ENCODE assay signal across 16 cellular contexts in the genomic region with DNA sequence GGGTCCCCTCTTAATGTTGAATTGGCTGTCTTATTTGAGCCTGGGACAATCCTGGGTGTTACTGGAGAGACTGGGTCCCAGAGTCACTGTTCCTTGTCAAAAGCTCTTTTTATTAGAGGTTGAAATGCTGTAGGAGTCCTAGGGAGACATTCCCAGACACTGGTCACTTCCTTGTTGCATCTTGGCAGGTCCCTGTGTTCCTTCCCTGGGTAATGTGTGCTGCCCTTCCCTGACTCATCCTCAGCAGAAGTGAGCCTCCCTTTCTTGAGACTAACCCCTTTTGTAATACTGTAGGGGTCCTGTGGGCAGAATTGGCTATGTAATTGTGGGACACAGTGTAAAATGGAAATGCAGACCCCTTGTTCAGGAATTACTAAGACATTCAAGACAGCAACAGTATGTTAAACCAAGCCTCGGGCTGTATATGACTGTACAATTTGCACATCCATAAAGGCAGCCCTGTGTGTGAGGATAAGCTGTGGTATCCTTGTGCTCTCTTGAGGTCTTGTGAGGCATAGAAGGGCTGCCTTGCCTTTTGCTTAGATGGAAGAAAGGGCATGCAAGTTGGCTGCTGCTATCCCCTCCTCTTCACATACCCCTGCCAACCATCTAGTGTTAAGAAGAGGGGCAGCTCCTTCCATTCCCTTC. TPM values are rescaled to one million over a fixed set of nuclear protein-coding genes. Genes with fewer than 3 reads are reported as not detected.
DNase-seq lines count a peak whose midpoint lies in the region; ATAC-seq, FAIRE-seq and TF ChIP-seq lines count a peak whose summit lies in the region.
"Had no signal": no experiment of that assay in that cellular context is flagged by ENCODE, and none has a peak within 500 bp of the region (broad histone marks: within the 10 kb centered on the region; RNA-seq: fewer than 3 reads in every experiment).

No MANE protein-coding gene starts in this region.

- no TSS peak for BruUV-seq in Panc1 (replicated peaks; lab: Mats Ljungman, UMichigan)

- H3K4me3 ChIP-seq in Panc1 (ENCODE audit: low read depth in 2 of 2, low read length in 2 of 2) (no peak overlapping the region), fibroblast of lung (replicated peaks in 1 of 4; ENCODE audit: control extremely low read depth in 1 of 4, insufficient read depth in 1 of 4, low read depth in 3 of 4, low read length in 4 of 4) (no peak overlapping the region)

- CTCF ChIA-PET in Panc1 (lab: Charles Lee): no interaction called here

- in situ Hi-C loops in Panc1 (cut with HindIII; ENCODE audit: low pct_unique_long_range_greater_than_20kb, low sequenced_read_pairs) (no loop called here), GM13976 (cut with MboI; ENCODE audit: low sequenced_read_pairs, unreplicated experiment) (no loop called here)

- H3K27ac Mint-ChIP-seq in stimulated activated effector memory CD8-positive, alpha-beta T cell treated with anti-CD3 and anti-CD28 coated beads, Interleukin-12 subunit alpha, Interleukin-12 subunit beta, amount 100 ng/mL, for 72 hours: no peak overlapping the region
- H3K27ac Mint-ChIP-seq: CD8-positive, alpha-beta memory T cell had no signal

- no peaks in the 10 kb centered on the region for H3K9me3 Mint-ChIP-seq in stimulated activated effector memory CD8-positive, alpha-beta T cell treated with anti-CD3 and anti-CD28 coated beads, Interleukin-12 subunit alpha, Interleukin-12 subunit beta, amount 100 ng/mL, for 72 hours
- H3K9me3 Mint-ChIP-seq: CD8-positive, alpha-beta memory T cell had no signal

- no peak overlapping the region for H2AFZ ChIP-seq in fibroblast of lung (ENCODE audit: low read length)

- H3K36me3 ChIP-seq in Panc1 (ENCODE audit: control insufficient read depth, insufficient read depth, low read length) (no peaks in the 10 kb centered on the region), fibroblast of lung (ENCODE audit: control insufficient read depth, insufficient read depth, low read length) (no peaks in the 10 kb centered on the region)

- H3K4me1 ChIP-seq in Panc1 (ENCODE audit: control insufficient read depth, insufficient read depth, low read length): peaks cover 21% of the 10 kb centered on the region
- H3K4me1 ChIP-seq in fibroblast of lung (ENCODE audit: control insufficient read depth, extremely low read depth, insufficient read depth, low read length): peaks cover 15% of the 10 kb centered on the region

- H3K36me3 Mint-ChIP-seq in stimulated activated effector memory CD8-positive, alpha-beta T cell treated with anti-CD3 and anti-CD28 coated beads, Interleukin-12 subunit alpha, Interleukin-12 subunit beta, amount 100 ng/mL, for 72 hours: no peaks in the 10 kb centered on the region
- H3K36me3 Mint-ChIP-seq: CD8-positive, alpha-beta memory T cell had no signal

- 0 out of 2 replicates have a peak, but pooled peaks have one; percentile 7 for TF ChIP-seq CTCF in Panc1 (IDR thresholded peaks at IDR 0.05)
- TF ChIP-seq CTCF in fibroblast of lung (conservative IDR thresholded peaks at IDR 0.05 in 1 of 2, IDR thresholded peaks at IDR 0.05 in 1 of 2; ENCODE audit: low read depth in 1 of 2, low read length in 2 of 2): no peak
- no peak for TF ChIP-seq CTCF in GM13976 (IDR thresholded peaks at IDR 0.05; ENCODE audit: borderline replicate concordance, control extremely low read depth, extremely low read depth, insufficient read depth, missing control alignments)

- DNase-seq in GM03348 (ENCODE audit: low spot score) (peak; percentile 25), Panc1 (ENCODE audit: low read depth, low spot score) (no peak), fibroblast of lung (ENCODE audit: low read depth in 2 of 2) (peak in 1 of 2 donors; percentile 48), GM13976 (ENCODE audit: low spot score) (no peak), GM19239 (ENCODE audit: insufficient read length, low spot score) (no peak)
- no peak for DNase-seq in stimulated activated effector memory CD8-positive, alpha-beta T cell treated with anti-CD3 and anti-CD28 coated beads, Interleukin-12 subunit alpha, Interleukin-12 subunit beta, amount 100 ng/mL, for 72 hours (ENCODE audit: low spot score in 2 of 2)
- DNase-seq in central memory CD4-positive, alpha-beta T cell: no peak
- DNase-seq: CD8-positive, alpha-beta memory T cell; DND-41; KBM-7; NCI-H1092; NCI-H226; NCI-H526; NK-92 treated with Interleukin-12 subunit alpha and Interleukin-12 subunit beta, amount 100 ng/mL, for 24 hours had no signal

- no peak for FAIRE-seq in GM19239 (lab: Jason Lieb, UNC)
- FAIRE-seq: GM18507 had no signal

- POLR2A ChIA-PET in Panc1 (lab: Charles Lee): no interaction called here

- no peak; the same call in 1 of the 2 replicates for ATAC-seq in Panc1
- ATAC-seq in stimulated activated effector memory CD8-positive, alpha-beta T cell treated with anti-CD3 and anti-CD28 coated beads, Interleukin-12 subunit alpha, Interleukin-12 subunit beta, amount 100 ng/mL, for 72 hours: peak; percentile 31

- no peaks in the 10 kb centered on the region for H4K20me1 ChIP-seq in fibroblast of lung (ENCODE audit: control insufficient read depth, extremely low read depth, insufficient read depth, low read length)

- H3K9me3 ChIP-seq in Panc1 (ENCODE audit: control insufficient read depth, insufficient read depth, low read depth, low read length) (no peaks in the 10 kb centered on the region), fibroblast of lung (ENCODE audit: control insufficient read depth, insufficient read depth, low read depth, low read length) (no peaks in the 10 kb centered on the region)

- H3K27me3 ChIP-seq in Panc1 (ENCODE audit: control insufficient read depth, insufficient read depth, low read length): no peaks in the 10 kb centered on the region
- H3K27me3 ChIP-seq in fibroblast of lung (ENCODE audit: control insufficient read depth, insufficient read depth, low read length): no peaks in the 10 kb centered on the region

- no peak overlapping the region for H3K9ac ChIP-seq in fibroblast of lung (ENCODE audit: insufficient read depth, low read length)

- intact Hi-C loops in Panc1 (cut with micrococcal nuclease; ENCODE audit: unreplicated experiment): no loop called here

- no peak overlapping the region for H3K4me3 Mint-ChIP-seq in stimulated activated effector memory CD8-positive, alpha-beta T cell treated with anti-CD3 and anti-CD28 coated beads, Interleukin-12 subunit alpha, Interleukin-12 subunit beta, amount 100 ng/mL, for 72 hours
- H3K4me3 Mint-ChIP-seq: CD8-positive, alpha-beta memory T cell had no signal

- no peak overlapping the region for H3K4me2 ChIP-seq in fibroblast of lung (ENCODE audit: extremely low read depth, insufficient read depth, low read length)

- peaks cover 2% of the 10 kb centered on the region for H3K79me2 ChIP-seq in fibroblast of lung (ENCODE audit: control insufficient read depth, insufficient read depth, low read length)

- H3K27ac ChIP-seq in Panc1 (ENCODE audit: low read length) (peak overlapping the region; percentile 34; the same call in 1 of the 2 replicates), fibroblast of lung (ENCODE audit: insufficient read depth, low read length) (peak overlapping the region; percentile 43)
- H3K27ac ChIP-seq: HL-60 had no signal

- peaks cover 5% of the 10 kb centered on the region for H3K4me1 Mint-ChIP-seq in stimulated activated effector memory CD8-positive, alpha-beta T cell treated with anti-CD3 and anti-CD28 coated beads, Interleukin-12 subunit alpha, Interleukin-12 subunit beta, amount 100 ng/mL, for 72 hours
- H3K4me1 Mint-ChIP-seq: CD8-positive, alpha-beta memory T cell had no signal

RNA-seq across cellular contexts. Expression of a gene that starts 53.5 kb away (rescaled TPM):
- total RNA-seq in Panc1 (2021; ENCODE audit: unreplicated experiment) (9.5 TPM), fibroblast of lung (3.1 and 14.0 TPM in 2 replicates)
- polyA plus RNA-seq in Panc1 (2012; ENCODE audit: insufficient read length): 6.0 TPM
- 3.8 and 5.1 TPM in 2 replicates for polyA plus RNA-seq in fibroblast of lung
- polyA plus RNA-seq in fibroblast of lung (2012): 2.8 and 4.1 TPM in 2 replicates
- 2.1 and 5.4 TPM in 2 replicates for polyA minus RNA-seq in fibroblast of lung (ENCODE audit: low replicate concordance)
- total RNA-seq: CD8-positive, alpha-beta memory T cell had no signal
- polyA plus RNA-seq: CD8-positive, alpha-beta memory T cell had no signal
